In the genomic region with DNA sequence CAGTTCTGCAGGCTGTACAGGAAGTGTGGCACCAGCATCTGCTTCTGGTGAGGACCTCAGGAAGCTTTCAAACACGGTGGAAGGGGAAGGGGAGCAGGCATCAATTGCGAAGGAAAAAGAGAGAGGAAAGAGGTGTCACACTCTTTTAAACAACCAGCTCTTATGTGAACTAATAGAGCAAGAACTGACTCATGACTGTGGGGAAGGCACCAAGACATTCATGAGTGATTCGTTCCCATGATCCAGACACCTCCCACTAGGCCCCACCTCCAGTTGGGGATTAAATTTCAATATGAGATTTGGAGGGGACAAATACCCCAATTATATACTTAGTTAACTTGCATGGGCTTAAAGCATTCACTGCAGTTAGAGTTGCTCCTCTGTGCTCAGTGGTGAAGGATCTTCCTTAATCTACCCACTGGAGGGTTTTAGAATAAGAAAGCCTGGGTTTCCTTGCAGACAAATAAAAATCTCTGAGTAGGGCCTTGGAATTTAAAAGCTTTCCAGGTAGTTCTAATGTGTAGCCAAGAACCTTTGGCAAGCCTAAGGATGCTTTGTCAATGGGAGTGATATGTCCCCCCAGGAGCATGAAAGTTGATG, we compare ENCODE assay signal across 25 cellular contexts. TPM values are rescaled to one million over a fixed set of nuclear protein-coding genes. Genes with fewer than 3 reads are reported as not detected.
DNase-seq lines count a peak whose midpoint lies in the region; ATAC-seq, FAIRE-seq and TF ChIP-seq lines count a peak whose summit lies in the region.
"Had no signal": no experiment of that assay in that cellular context is flagged by ENCODE, and none has a peak within 500 bp of the region (broad histone marks: within the 10 kb centered on the region; RNA-seq: fewer than 3 reads in every experiment).

No MANE protein-coding gene starts in this region.

- peak overlapping the region; percentile 21 for H3K27ac Mint-ChIP-seq in endothelial cell (ENCODE audit: unreplicated experiment)
- H3K27ac Mint-ChIP-seq: activated CD8-positive, alpha-beta T cell treated with anti-CD3 and anti-CD28 coated beads for 36 hours; activated naive CD8-positive, alpha-beta T cell treated with anti-CD3 and anti-CD28 coated beads, Interleukin-2, amount 50 U/mL, for 24 hours; brain; IgD-negative memory B cell had no signal

- peak; percentile 55 for DNase-seq in EH (ENCODE audit: low read depth)
- DNase-seq in Kasumi-1 (lab: John Stamatoyannopoulos, UW), result peak; percentile 41 to 49
- DNase-seq in endothelial cell (ENCODE audit: low spot score), result no peak
- DNase-seq in psoas muscle, result no peak
- no peak for DNase-seq in cortex of kidney (lab: John Stamatoyannopoulos, UW)
- no peak for DNase-seq in RCC 7860 (ENCODE audit: low spot score)
- DNase-seq: activated CD8-positive, alpha-beta T cell treated with anti-CD3 and anti-CD28 coated beads for 36 hours; activated effector memory CD4-positive, alpha-beta T cell treated with Interleukin-2 at 50 U/mL for 16 hours; activated naive CD8-positive, alpha-beta T cell treated with anti-CD3 and anti-CD28 coated beads, Interleukin-2, amount 50 U/mL, for 24 hours; C1 segment of cervical spinal cord; H7; head of caudate nucleus; left colon; NCI-H1436 treated with DMSO at 0.1 percent for 48 hours; NCI-H510A treated with DMSO at 0.1 percent for 48 hours had no signal

- H3K27me3 Mint-ChIP-seq in endothelial cell (ENCODE audit: unreplicated experiment), result peaks cover 1% of the 10 kb centered on the region
- H3K27me3 Mint-ChIP-seq: brain had no signal

- H3K4me1 ChIP-seq in psoas muscle, result peaks cover 25% of the 10 kb centered on the region
- H3K4me1 ChIP-seq: suprapubic skin, vagina had no signal

- no peaks in the 10 kb centered on the region for H3K36me3 Mint-ChIP-seq in endothelial cell (ENCODE audit: low read depth, unreplicated experiment)
- H3K36me3 Mint-ChIP-seq: brain had no signal

- intact Hi-C loops in psoas muscle (cut with DNase I), result loop anchor here in 1 of 2 donors (5.0 kb wide), 1 partner anchor 41 kb away; no protein-coding TSS in a partner anchor

- no peak for FAIRE-seq in RCC 7860 (lab: Jason Lieb, UNC)

- H3K4me1 Mint-ChIP-seq in endothelial cell (ENCODE audit: unreplicated experiment), result peaks cover 10% of the 10 kb centered on the region
- H3K4me1 Mint-ChIP-seq: activated naive CD8-positive, alpha-beta T cell treated with anti-CD3 and anti-CD28 coated beads, Interleukin-2, amount 50 U/mL, for 24 hours; brain; IgD-negative memory B cell had no signal

- H3K27me3 ChIP-seq in psoas muscle (ENCODE audit: insufficient read depth in 3 of 3, low read length in 2 of 3), result no peaks in the 10 kb centered on the region
- H3K27me3 ChIP-seq: neutrophil, suprapubic skin, vagina had no signal

- 49 to 68% (median 51%) methylated on average over 3 of the region's 3 CpGs for WGBS in psoas muscle, 3 donors

- no peak overlapping the region for H3K4me3 ChIP-seq in psoas muscle
- H3K4me3 ChIP-seq: skin epidermis, suprapubic skin, vagina had no signal

- no peaks in the 10 kb centered on the region for H3K36me3 ChIP-seq in psoas muscle (ENCODE audit: insufficient read depth in 1 of 2, low read depth in 1 of 2)
- H3K36me3 ChIP-seq: neutrophil, suprapubic skin, vagina had no signal

- H3K27ac ChIP-seq in psoas muscle, result peak overlapping the region; percentile 39
- H3K27ac ChIP-seq: neutrophil, skin epidermis, suprapubic skin, vagina had no signal

- no peak overlapping the region for H3K4me3 Mint-ChIP-seq in endothelial cell (ENCODE audit: unreplicated experiment)
- H3K4me3 Mint-ChIP-seq: activated CD8-positive, alpha-beta T cell treated with anti-CD3 and anti-CD28 coated beads for 36 hours; activated naive CD8-positive, alpha-beta T cell treated with anti-CD3 and anti-CD28 coated beads, Interleukin-2, amount 50 U/mL, for 24 hours; brain; IgD-negative memory B cell had no signal

- peak in 2 of 4 donors; percentile 53 to 54 for ATAC-seq in psoas muscle
- no peak for ATAC-seq in GM21825 (IDR thresholded peaks at IDR 0.05; ENCODE audit: unreplicated experiment)
- no peak for ATAC-seq in HG02938 (IDR thresholded peaks at IDR 0.05; ENCODE audit: unreplicated experiment)
- ATAC-seq: activated CD4-positive, CD25-positive, alpha-beta regulatory T cell treated with anti-CD3 and anti-CD28 coated beads, Interleukin-2, amount 50 U/mL, for 24 hours; activated CD8-positive, alpha-beta T cell treated with anti-CD3 and anti-CD28 coated beads for 36 hours; activated naive CD8-positive, alpha-beta T cell treated with anti-CD3 and anti-CD28 coated beads, Interleukin-2, amount 50 U/mL, for 24 hours; left colon; Panc1 had no signal

- H3K9me3 Mint-ChIP-seq in endothelial cell (ENCODE audit: unreplicated experiment), result no peaks in the 10 kb centered on the region
- H3K9me3 Mint-ChIP-seq: activated CD8-positive, alpha-beta T cell treated with anti-CD3 and anti-CD28 coated beads for 36 hours; activated naive CD8-positive, alpha-beta T cell treated with anti-CD3 and anti-CD28 coated beads, Interleukin-2, amount 50 U/mL, for 24 hours; brain; IgD-negative memory B cell had no signal

- no peaks in the 10 kb centered on the region for H3K9me3 ChIP-seq in psoas muscle
- H3K9me3 ChIP-seq: neutrophil, suprapubic skin, vagina had no signal

- TF ChIP-seq CTCF in endothelial cell (IDR thresholded peaks at IDR 0.05; ENCODE audit: unreplicated experiment), result no peak
- no peak for TF ChIP-seq CTCF in psoas muscle (IDR thresholded peaks at IDR 0.05)

RNA-seq across cellular contexts. Expression of gene SYNPO2, which starts 60.0 kb away (rescaled TPM):
- total RNA-seq in endothelial cell (ENCODE audit: unreplicated experiment) (1.1 TPM), psoas muscle (1,000 to 10,000 TPM; 1,548 to 2,858 (median 2,312) TPM)
- polyA plus RNA-seq in psoas muscle, result 100 to 1,000 TPM in 2 of 3 donors, 10 to 100 TPM in 1; 35.7 to 861 (median 475) TPM
- polyA plus RNA-seq: IgD-negative memory B cell had no signal

Comparison
In these comparisons a context has a peak if more than half of its experiments do, and no peak if none do; other contexts are left out.
1. DNase-seq: peak in EH (single experiment) and Kasumi-1 (2 of 2); none in endothelial cell (single experiment), psoas muscle (0 of 2), cortex of kidney (single experiment) and RCC 7860 (single experiment).
2. RNA of gene SYNPO2, which starts 60.0 kb away (total RNA-seq): 1,548 to 2,858 TPM in psoas muscle; 1.1 TPM in endothelial cell (single experiment); every median in the first group is over 100 times any median in the second.